21 cellular contexts compared by ENCODE assay signal in genomic region chr10:121313119-121313858, GRCh38.
A peak's percentile ranks its signal among the peaks of the same experiment; 100 is the strongest.
DNase-seq lines count a peak whose midpoint lies in the region; ATAC-seq and TF ChIP-seq lines count a peak whose summit lies in the region.
"Had no signal": no experiment of that assay in that cellular context is flagged by ENCODE, and none has a peak within 500 bp of the region (broad histone marks: within the 10 kb centered on the region; RNA-seq: fewer than 3 reads in every experiment).

No MANE protein-coding gene starts in this region.

- H3K4me1 Mint-ChIP-seq in nephron (peaks cover 46% of the 10 kb centered on the region), type B pancreatic cell (ENCODE audit: unreplicated experiment) (peaks cover 51% of the 10 kb centered on the region)
- H3K4me1 Mint-ChIP-seq: stimulated activated effector memory CD8-positive, alpha-beta T cell treated with anti-CD3 and anti-CD28 coated beads, Interleukin-12 subunit alpha, Interleukin-12 subunit beta, amount 100 ng/mL, for 72 hours had no signal

- peaks cover 10% of the 10 kb centered on the region for H3K9me3 Mint-ChIP-seq in nephron
- H3K9me3 Mint-ChIP-seq in type B pancreatic cell: peaks cover 15% of the 10 kb centered on the region
- H3K9me3 Mint-ChIP-seq: activated T-helper 2 cell treated with anti-CD3 and anti-CD28 coated beads, Interferon-gamma antibody, Interleukin-2, Interleukin-4, amounts not matched to agents 10 μg/mL and 5 μg/mL and 100 μg/mL, durations not matched to agents 14 hours and 24 hours and 36 hours had no signal

- H3K4me3 Mint-ChIP-seq in nephron (peak overlapping the region in 1 of 3 experiments; percentile 27), type B pancreatic cell (peak overlapping the region; percentile 34)
- H3K4me3 Mint-ChIP-seq: stimulated activated effector memory CD8-positive, alpha-beta T cell treated with anti-CD3 and anti-CD28 coated beads, Interleukin-12 subunit alpha, Interleukin-12 subunit beta, amount 100 ng/mL, for 72 hours had no signal

- H3K27me3 Mint-ChIP-seq in nephron (ENCODE audit: low read depth) (peaks cover 8% of the 10 kb centered on the region), type B pancreatic cell (peaks cover 1% of the 10 kb centered on the region)

- ATAC-seq in left cardiac atrium (peak; percentile 30 to 68), Right ventricle myocardium superior (ENCODE audit: poor library complexity) (no peak)
- ATAC-seq: stimulated activated effector memory CD8-positive, alpha-beta T cell treated with anti-CD3 and anti-CD28 coated beads, Interleukin-12 subunit alpha, Interleukin-12 subunit beta, amount 100 ng/mL, for 72 hours had no signal

- TF ChIP-seq CTCF in epithelial cell of esophagus (IDR thresholded peaks at IDR 0.05; ENCODE audit: insufficient read depth, low read depth, low read length, missing control alignments): no peak
- no peak for TF ChIP-seq CTCF in nephron (IDR thresholded peaks at IDR 0.05; ENCODE audit: unreplicated experiment in 3 of 3)
- TF ChIP-seq CTCF in type B pancreatic cell (conservative IDR thresholded peaks at IDR 0.05): no peak

- H3K36me3 Mint-ChIP-seq in nephron (ENCODE audit: low read depth) (peaks cover 7% of the 10 kb centered on the region), type B pancreatic cell (peaks cover 6% of the 10 kb centered on the region)
- H3K36me3 Mint-ChIP-seq: stimulated activated effector memory CD8-positive, alpha-beta T cell treated with anti-CD3 and anti-CD28 coated beads, Interleukin-12 subunit alpha, Interleukin-12 subunit beta, amount 100 ng/mL, for 72 hours had no signal

- DNase-seq in left cardiac atrium (no peak), Right ventricle myocardium superior (no peak), epithelial cell of esophagus (ENCODE audit: low read depth) (peak; percentile 98), type B pancreatic cell (ENCODE audit: extremely low spot score, unreplicated experiment) (no peak), mesenteric fat pad (ENCODE audit: low spot score) (no peak), SK-N-DZ (ENCODE audit: low spot score) (no peak), T1000 (lab: John Stamatoyannopoulos, UW) (no peak)
- DNase-seq: activated CD4-positive, CD25-positive, alpha-beta regulatory T cell; central memory CD4-positive, alpha-beta T cell; effector CD4-positive, alpha-beta T cell; MM.1S; NCI-H1694 treated with DMSO at 0.1 percent for 48 hours; NCI-H510A; posterior cingulate gyrus; stimulated activated CD4-positive, alpha-beta T cell treated with anti-CD3 and anti-CD28 coated beads, Interleukin-12 subunit alpha, Interleukin-12 subunit beta, amount 100 ng/mL, for 4 hours; T-helper 2 cell had no signal

- no peak overlapping the region for H3K4me3 ChIP-seq in epithelial cell of esophagus (ENCODE audit: low read length)
- H3K4me3 ChIP-seq: BLaER1 treated with 17β-estradiol and CSF1 and Interleukin-3, amounts not matched to agents 10 nM and 100 nM; HAP-1 had no signal

- peak overlapping the region; percentile 37 to 61 (median 56) for H3K27ac Mint-ChIP-seq in nephron
- peak overlapping the region; percentile 48 for H3K27ac Mint-ChIP-seq in type B pancreatic cell
- H3K27ac Mint-ChIP-seq: activated T-helper 2 cell treated with anti-CD3 and anti-CD28 coated beads, Interferon-gamma antibody, Interleukin-2, Interleukin-4, amounts not matched to agents 10 μg/mL and 5 μg/mL and 100 μg/mL, durations not matched to agents 14 hours and 24 hours and 36 hours; stimulated activated effector memory CD8-positive, alpha-beta T cell treated with anti-CD3 and anti-CD28 coated beads, Interleukin-12 subunit alpha, Interleukin-12 subunit beta, amount 100 ng/mL, for 72 hours had no signal

- intact Hi-C loops in left cardiac atrium (cut with DNase I): no loop called here
- intact Hi-C loops in Right ventricle myocardium superior (cut with DNase I): no loop called here
